1 cellular context compared by ENCODE assay signal in genomic region chr1:169690489-169690888, GRCh38.
TF ChIP-seq lines count a peak whose summit lies in the region.

No MANE protein-coding gene starts in this region.

TF ChIP-seq in WTC11, 78 proteins besides CTCF, POLR2A, EP300 and RAD21 (continued from another document):
- TF ChIP-seq, protein P1, sequence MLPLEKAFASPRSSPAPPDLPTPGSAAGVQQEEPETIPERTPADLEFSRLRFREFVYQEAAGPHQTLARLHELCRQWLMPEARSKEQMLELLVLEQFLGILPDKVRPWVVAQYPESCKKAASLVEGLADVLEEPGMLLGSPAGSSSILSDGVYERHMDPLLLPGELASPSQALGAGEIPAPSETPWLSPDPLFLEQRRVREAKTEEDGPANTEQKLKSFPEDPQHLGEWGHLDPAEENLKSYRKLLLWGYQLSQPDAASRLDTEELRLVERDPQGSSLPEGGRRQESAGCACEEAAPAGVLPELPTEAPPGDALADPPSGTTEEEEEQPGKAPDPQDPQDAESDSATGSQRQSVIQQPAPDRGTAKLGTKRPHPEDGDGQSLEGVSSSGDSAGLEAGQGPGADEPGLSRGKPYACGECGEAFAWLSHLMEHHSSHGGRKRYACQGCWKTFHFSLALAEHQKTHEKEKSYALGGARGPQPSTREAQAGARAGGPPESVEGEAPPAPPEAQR (CRISPR knock-in tag; IDR thresholded peaks at IDR 0.05), result no peak
- TF ChIP-seq NR3C1 (CRISPR knock-in tag; conservative IDR thresholded peaks at IDR 0.05; ENCODE audit: low read depth), result no peak
- no peak for TF ChIP-seq MYBL2 (CRISPR knock-in tag; IDR thresholded peaks at IDR 0.05)
- TF ChIP-seq, protein P2, sequence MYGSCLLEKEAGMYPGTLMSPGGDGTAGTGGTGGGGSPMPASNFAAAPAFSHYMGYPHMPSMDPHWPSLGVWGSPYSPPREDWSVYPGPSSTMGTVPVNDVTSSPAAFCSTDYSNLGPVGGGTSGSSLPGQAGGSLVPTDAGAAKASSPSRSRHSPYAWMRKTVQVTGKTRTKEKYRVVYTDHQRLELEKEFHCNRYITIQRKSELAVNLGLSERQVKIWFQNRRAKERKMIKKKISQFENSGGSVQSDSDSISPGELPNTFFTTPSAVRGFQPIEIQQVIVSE (CRISPR knock-in tag; IDR thresholded peaks at IDR 0.05; ENCODE audit: borderline replicate concordance), result no peak
- TF ChIP-seq, protein P3, sequence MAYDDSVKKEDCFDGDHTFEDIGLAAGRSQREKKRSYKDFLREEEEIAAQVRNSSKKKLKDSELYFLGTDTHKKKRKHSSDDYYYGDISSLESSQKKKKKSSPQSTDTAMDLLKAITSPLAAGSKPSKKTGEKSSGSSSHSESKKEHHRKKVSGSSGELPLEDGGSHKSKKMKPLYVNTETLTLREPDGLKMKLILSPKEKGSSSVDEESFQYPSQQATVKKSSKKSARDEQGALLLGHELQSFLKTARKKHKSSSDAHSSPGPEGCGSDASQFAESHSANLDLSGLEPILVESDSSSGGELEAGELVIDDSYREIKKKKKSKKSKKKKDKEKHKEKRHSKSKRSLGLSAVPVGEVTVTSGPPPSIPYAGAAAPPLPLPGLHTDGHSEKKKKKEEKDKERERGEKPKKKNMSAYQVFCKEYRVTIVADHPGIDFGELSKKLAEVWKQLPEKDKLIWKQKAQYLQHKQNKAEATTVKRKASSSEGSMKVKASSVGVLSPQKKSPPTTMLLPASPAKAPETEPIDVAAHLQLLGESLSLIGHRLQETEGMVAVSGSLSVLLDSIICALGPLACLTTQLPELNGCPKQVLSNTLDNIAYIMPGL (CRISPR knock-in tag; IDR thresholded peaks at IDR 0.05), result no peak
- no peak for TF ChIP-seq STAT6 (CRISPR knock-in tag; conservative IDR thresholded peaks at IDR 0.05; ENCODE audit: low read depth)
- TF ChIP-seq, protein P4, sequence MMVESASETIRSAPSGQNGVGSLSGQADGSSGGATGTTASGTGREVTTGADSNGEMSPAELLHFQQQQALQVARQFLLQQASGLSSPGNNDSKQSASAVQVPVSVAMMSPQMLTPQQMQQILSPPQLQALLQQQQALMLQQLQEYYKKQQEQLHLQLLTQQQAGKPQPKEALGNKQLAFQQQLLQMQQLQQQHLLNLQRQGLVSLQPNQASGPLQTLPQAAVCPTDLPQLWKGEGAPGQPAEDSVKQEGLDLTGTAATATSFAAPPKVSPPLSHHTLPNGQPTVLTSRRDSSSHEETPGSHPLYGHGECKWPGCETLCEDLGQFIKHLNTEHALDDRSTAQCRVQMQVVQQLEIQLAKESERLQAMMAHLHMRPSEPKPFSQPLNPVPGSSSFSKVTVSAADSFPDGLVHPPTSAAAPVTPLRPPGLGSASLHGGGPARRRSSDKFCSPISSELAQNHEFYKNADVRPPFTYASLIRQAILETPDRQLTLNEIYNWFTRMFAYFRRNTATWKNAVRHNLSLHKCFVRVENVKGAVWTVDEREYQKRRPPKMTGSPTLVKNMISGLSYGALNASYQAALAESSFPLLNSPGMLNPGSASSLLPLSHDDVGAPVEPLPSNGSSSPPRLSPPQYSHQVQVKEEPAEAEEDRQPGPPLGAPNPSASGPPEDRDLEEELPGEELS (CRISPR knock-in tag; IDR thresholded peaks at IDR 0.05), result no peak
- TF ChIP-seq NFE2L1 (CRISPR knock-in tag; IDR thresholded peaks at IDR 0.05), result no peak
- TF ChIP-seq SMAD3 (CRISPR knock-in tag; IDR thresholded peaks at IDR 0.05; ENCODE audit: borderline replicate concordance), result no peak
- TF ChIP-seq FOXP1 (CRISPR knock-in tag; IDR thresholded peaks at IDR 0.05; ENCODE audit: borderline replicate concordance), result no peak
- no peak for TF ChIP-seq FOXK1 (CRISPR knock-in tag; IDR thresholded peaks at IDR 0.05)
- no peak for TF ChIP-seq NFATC4 (CRISPR knock-in tag; IDR thresholded peaks at IDR 0.05)
- TF ChIP-seq, protein P5, sequence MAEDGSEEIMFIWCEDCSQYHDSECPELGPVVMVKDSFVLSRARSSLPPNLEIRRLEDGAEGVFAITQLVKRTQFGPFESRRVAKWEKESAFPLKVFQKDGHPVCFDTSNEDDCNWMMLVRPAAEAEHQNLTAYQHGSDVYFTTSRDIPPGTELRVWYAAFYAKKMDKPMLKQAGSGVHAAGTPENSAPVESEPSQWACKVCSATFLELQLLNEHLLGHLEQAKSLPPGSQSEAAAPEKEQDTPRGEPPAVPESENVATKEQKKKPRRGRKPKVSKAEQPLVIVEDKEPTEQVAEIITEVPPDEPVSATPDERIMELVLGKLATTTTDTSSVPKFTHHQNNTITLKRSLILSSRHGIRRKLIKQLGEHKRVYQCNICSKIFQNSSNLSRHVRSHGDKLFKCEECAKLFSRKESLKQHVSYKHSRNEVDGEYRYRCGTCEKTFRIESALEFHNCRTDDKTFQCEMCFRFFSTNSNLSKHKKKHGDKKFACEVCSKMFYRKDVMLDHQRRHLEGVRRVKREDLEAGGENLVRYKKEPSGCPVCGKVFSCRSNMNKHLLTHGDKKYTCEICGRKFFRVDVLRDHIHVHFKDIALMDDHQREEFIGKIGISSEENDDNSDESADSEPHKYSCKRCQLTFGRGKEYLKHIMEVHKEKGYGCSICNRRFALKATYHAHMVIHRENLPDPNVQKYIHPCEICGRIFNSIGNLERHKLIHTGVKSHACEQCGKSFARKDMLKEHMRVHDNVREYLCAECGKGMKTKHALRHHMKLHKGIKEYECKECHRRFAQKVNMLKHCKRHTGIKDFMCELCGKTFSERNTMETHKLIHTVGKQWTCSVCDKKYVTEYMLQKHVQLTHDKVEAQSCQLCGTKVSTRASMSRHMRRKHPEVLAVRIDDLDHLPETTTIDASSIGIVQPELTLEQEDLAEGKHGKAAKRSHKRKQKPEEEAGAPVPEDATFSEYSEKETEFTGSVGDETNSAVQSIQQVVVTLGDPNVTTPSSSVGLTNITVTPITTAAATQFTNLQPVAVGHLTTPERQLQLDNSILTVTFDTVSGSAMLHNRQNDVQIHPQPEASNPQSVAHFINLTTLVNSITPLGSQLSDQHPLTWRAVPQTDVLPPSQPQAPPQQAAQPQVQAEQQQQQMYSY (CRISPR knock-in tag; IDR thresholded peaks at IDR 0.05), result no peak
